In genomic region chr5:4511996-4512656, GRCh38 we compare ENCODE assay signal across 8 cellular contexts.
DNase-seq lines count a peak whose midpoint lies in the region; ATAC-seq, FAIRE-seq and TF ChIP-seq lines count a peak whose summit lies in the region.

No MANE protein-coding gene starts in this region.

- TF ChIP-seq CTCF in kidney epithelial cell (IDR thresholded peaks at IDR 0.05; ENCODE audit: insufficient read depth, low read length, poor library complexity, severe bottlenecking) = peak; percentile 66

- H3K27me3 ChIP-seq in kidney epithelial cell (ENCODE audit: control insufficient read depth, insufficient read depth, low read length) = peaks cover 11% of the 10 kb centered on the region

- peak; percentile 6 to 32 for DNase-seq in SHP77 (lab: John Stamatoyannopoulos, UW)
- no peak for DNase-seq in SHP77 treated with DMSO at 0.1 percent for 48 hours (lab: John Stamatoyannopoulos, UW)
- peak in 29 of 56 donors; percentile 1 to 38 (median 14) for DNase-seq in amygdala (lab: John Stamatoyannopoulos, UW)
- DNase-seq in kidney epithelial cell (ENCODE audit: low read depth) = peak; percentile 1
- DNase-seq in ureter (ENCODE audit: low spot score) = peak; percentile 54
- no peak for DNase-seq in NK-92 treated with Interleukin-12 subunit alpha and Interleukin-12 subunit beta, amount 100 ng/mL, for 24 hours (lab: John Stamatoyannopoulos, UW)
- no peak for DNase-seq in RCC 7860 (ENCODE audit: low spot score)

- no peaks in the 10 kb centered on the region for H3K36me3 ChIP-seq in kidney epithelial cell (ENCODE audit: control insufficient read depth, insufficient read depth, low read length)

- FAIRE-seq in RCC 7860 (lab: Jason Lieb, UNC) = no peak

- H3K4me3 ChIP-seq in kidney epithelial cell (ENCODE audit: low read depth, low read length) = no peak overlapping the region

- no peak for ATAC-seq in HG02678 (IDR thresholded peaks at IDR 0.05; ENCODE audit: unreplicated experiment)

Comparison
In these comparisons a context has a peak if more than half of its experiments do, and no peak if none do; other contexts are left out.
1. DNase-seq: peak in SHP77 (2 of 2), amygdala (29 of 56), kidney epithelial cell (single experiment) and ureter (single experiment); none in SHP77 treated with DMSO at 0.1 percent for 48 hours (single experiment), NK-92 treated with Interleukin-12 subunit alpha and Interleukin-12 subunit beta, amount 100 ng/mL, for 24 hours (single experiment) and RCC 7860 (single experiment).